Comparison of ENCODE assay signal across 1 cellular context in the genomic region with DNA sequence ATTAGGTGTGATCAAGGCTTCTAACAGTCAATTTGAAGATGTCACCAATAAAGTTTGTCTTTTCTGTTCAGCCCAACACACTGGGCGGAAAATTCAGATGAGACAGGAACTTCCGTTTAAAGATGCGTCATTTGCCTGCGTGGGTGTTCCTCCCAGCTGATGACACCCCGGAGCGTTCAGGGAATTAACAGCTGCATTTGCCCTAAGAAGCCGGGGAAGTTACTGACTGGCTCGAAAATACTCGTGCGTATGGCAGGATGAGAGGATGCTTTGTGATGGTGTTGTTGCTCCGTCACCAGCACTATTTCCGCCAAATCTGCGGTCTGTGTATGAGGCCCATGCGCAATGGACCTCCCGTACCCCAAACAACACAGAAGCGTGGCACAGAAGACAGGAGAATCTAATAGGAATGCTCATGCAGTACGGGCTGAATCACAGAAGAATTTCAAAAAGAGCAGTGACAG.
TF ChIP-seq lines count a peak whose summit lies in the region.

No MANE protein-coding gene starts in this region.

TF ChIP-seq in K562, 482 proteins besides CTCF, POLR2A, EP300 and RAD21 (continued from another document and continues in another):
- TF ChIP-seq, protein P1, sequence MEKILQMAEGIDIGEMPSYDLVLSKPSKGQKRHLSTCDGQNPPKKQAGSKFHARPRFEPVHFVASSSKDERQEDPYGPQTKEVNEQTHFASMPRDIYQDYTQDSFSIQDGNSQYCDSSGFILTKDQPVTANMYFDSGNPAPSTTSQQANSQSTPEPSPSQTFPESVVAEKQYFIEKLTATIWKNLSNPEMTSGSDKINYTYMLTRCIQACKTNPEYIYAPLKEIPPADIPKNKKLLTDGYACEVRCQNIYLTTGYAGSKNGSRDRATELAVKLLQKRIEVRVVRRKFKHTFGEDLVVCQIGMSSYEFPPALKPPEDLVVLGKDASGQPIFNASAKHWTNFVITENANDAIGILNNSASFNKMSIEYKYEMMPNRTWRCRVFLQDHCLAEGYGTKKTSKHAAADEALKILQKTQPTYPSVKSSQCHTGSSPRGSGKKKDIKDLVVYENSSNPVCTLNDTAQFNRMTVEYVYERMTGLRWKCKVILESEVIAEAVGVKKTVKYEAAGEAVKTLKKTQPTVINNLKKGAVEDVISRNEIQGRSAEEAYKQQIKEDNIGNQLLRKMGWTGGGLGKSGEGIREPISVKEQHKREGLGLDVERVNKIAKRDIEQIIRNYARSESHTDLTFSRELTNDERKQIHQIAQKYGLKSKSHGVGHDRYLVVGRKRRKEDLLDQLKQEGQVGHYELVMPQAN (IDR thresholded peaks at IDR 0.05; ENCODE audit: borderline replicate concordance) = peak; percentile 27; the same call in 1 of the 2 replicates
- TF ChIP-seq, protein P2, sequence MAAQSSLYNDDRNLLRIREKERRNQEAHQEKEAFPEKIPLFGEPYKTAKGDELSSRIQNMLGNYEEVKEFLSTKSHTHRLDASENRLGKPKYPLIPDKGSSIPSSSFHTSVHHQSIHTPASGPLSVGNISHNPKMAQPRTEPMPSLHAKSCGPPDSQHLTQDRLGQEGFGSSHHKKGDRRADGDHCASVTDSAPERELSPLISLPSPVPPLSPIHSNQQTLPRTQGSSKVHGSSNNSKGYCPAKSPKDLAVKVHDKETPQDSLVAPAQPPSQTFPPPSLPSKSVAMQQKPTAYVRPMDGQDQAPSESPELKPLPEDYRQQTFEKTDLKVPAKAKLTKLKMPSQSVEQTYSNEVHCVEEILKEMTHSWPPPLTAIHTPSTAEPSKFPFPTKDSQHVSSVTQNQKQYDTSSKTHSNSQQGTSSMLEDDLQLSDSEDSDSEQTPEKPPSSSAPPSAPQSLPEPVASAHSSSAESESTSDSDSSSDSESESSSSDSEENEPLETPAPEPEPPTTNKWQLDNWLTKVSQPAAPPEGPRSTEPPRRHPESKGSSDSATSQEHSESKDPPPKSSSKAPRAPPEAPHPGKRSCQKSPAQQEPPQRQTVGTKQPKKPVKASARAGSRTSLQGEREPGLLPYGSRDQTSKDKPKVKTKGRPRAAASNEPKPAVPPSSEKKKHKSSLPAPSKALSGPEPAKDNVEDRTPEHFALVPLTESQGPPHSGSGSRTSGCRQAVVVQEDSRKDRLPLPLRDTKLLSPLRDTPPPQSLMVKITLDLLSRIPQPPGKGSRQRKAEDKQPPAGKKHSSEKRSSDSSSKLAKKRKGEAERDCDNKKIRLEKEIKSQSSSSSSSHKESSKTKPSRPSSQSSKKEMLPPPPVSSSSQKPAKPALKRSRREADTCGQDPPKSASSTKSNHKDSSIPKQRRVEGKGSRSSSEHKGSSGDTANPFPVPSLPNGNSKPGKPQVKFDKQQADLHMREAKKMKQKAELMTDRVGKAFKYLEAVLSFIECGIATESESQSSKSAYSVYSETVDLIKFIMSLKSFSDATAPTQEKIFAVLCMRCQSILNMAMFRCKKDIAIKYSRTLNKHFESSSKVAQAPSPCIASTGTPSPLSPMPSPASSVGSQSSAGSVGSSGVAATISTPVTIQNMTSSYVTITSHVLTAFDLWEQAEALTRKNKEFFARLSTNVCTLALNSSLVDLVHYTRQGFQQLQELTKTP (IDR thresholded peaks at IDR 0.05; ENCODE audit: low read depth in 1 of 2, partially characterized antibody in 2 of 2) = peak in 1 of 2 experiments; percentile 24
- TF ChIP-seq RBM14 (IDR thresholded peaks at IDR 0.05; ENCODE audit: borderline replicate concordance, insufficient read depth, low read depth, low read length) (no peak), POU5F1 (IDR thresholded peaks at IDR 0.05; ENCODE audit: borderline replicate concordance, low read depth, low read length, partially characterized antibody) (no peak), RCOR1 (IDR thresholded peaks at IDR 0.05; ENCODE audit: borderline replicate concordance in 1 of 2, low read depth in 2 of 2, low read length in 2 of 2) (0 out of 4 replicates have a peak, but pooled peaks of 1 of the 2 experiments have one; percentile 26), HDAC1 (IDR thresholded peaks at IDR 0.05) (peak in 1 of 2 experiments; percentile 42; a peak in 1 of 4 replicates), EZH2 (IDR thresholded peaks at IDR 0.05; ENCODE audit: borderline replicate concordance, low read depth, low read length) (no peak), DPF2 (IDR thresholded peaks at IDR 0.05) (peak; percentile 71), ETV5 (CRISPR knock-in tag; IDR thresholded peaks at IDR 0.05; ENCODE audit: low read depth) (no peak), FOXA3 (CRISPR knock-in tag; conservative IDR thresholded peaks at IDR 0.05 in 1 of 2, IDR thresholded peaks at IDR 0.05 in 1 of 2) (no peak), NFE2 (IDR thresholded peaks at IDR 0.05; ENCODE audit: low read depth) (peak; percentile 54; the same call in 1 of the 2 replicates), STAG1 (CRISPR knock-in tag; IDR thresholded peaks at IDR 0.05; ENCODE audit: borderline replicate concordance) (no peak), CEBPB (tag; IDR thresholded peaks at IDR 0.05) (no peak), SRF (CRISPR knock-in tag; IDR thresholded peaks at IDR 0.05) (0 out of 4 replicates have a peak, but pooled peaks of 1 of the 2 experiments have one; percentile 1), EHMT2 (IDR thresholded peaks at IDR 0.05) (peak; percentile 35; the same call in 1 of the 2 replicates), CREM (IDR thresholded peaks at IDR 0.05; ENCODE audit: low read depth) (peak; percentile 84), ETV1 (tag; conservative IDR thresholded peaks at IDR 0.05; ENCODE audit: low read depth) (peak; percentile 80), ZNF224 (CRISPR knock-in tag; IDR thresholded peaks at IDR 0.05) (no peak), ARID1B (IDR thresholded peaks at IDR 0.05) (peak; percentile 61), RBFOX2 (IDR thresholded peaks at IDR 0.05; ENCODE audit: low read depth, low read length) (peak; percentile 34; the same call in 1 of the 2 replicates), ZNF175 (CRISPR knock-in tag; IDR thresholded peaks at IDR 0.05; ENCODE audit: low read depth) (peak; percentile 45; the same call in 1 of the 2 replicates), FOXK2 (conservative IDR thresholded peaks at IDR 0.05 in 1 of 2, IDR thresholded peaks at IDR 0.05 in 1 of 2; ENCODE audit: low read depth in 2 of 2) (peak in 1 of 2 experiments; percentile 24; a peak in 1 of 4 replicates), TAF9B (IDR thresholded peaks at IDR 0.05; ENCODE audit: partially characterized antibody) (peak; percentile 92), SMARCC2 (IDR thresholded peaks at IDR 0.05; ENCODE audit: low read depth) (0 out of 2 replicates have a peak, but pooled peaks have one; percentile 34), CXXC5 (CRISPR knock-in tag; IDR thresholded peaks at IDR 0.05) (peak; percentile 67), GTF2E2 (tag; IDR thresholded peaks at IDR 0.05) (peak; percentile 35; the same call in 1 of the 2 replicates), GABPA (tag; conservative IDR thresholded peaks at IDR 0.05; ENCODE audit: low read depth) (peak; percentile 82), ZNF217 (CRISPR knock-in tag; IDR thresholded peaks at IDR 0.05) (no peak), JUN (IDR thresholded peaks at IDR 0.05; ENCODE audit: borderline replicate concordance, low read depth, low read length) (peak; percentile 82), JUN (CRISPR knock-in tag; IDR thresholded peaks at IDR 0.05; ENCODE audit: borderline replicate concordance) (no peak)
- TF ChIP-seq, protein P3, sequence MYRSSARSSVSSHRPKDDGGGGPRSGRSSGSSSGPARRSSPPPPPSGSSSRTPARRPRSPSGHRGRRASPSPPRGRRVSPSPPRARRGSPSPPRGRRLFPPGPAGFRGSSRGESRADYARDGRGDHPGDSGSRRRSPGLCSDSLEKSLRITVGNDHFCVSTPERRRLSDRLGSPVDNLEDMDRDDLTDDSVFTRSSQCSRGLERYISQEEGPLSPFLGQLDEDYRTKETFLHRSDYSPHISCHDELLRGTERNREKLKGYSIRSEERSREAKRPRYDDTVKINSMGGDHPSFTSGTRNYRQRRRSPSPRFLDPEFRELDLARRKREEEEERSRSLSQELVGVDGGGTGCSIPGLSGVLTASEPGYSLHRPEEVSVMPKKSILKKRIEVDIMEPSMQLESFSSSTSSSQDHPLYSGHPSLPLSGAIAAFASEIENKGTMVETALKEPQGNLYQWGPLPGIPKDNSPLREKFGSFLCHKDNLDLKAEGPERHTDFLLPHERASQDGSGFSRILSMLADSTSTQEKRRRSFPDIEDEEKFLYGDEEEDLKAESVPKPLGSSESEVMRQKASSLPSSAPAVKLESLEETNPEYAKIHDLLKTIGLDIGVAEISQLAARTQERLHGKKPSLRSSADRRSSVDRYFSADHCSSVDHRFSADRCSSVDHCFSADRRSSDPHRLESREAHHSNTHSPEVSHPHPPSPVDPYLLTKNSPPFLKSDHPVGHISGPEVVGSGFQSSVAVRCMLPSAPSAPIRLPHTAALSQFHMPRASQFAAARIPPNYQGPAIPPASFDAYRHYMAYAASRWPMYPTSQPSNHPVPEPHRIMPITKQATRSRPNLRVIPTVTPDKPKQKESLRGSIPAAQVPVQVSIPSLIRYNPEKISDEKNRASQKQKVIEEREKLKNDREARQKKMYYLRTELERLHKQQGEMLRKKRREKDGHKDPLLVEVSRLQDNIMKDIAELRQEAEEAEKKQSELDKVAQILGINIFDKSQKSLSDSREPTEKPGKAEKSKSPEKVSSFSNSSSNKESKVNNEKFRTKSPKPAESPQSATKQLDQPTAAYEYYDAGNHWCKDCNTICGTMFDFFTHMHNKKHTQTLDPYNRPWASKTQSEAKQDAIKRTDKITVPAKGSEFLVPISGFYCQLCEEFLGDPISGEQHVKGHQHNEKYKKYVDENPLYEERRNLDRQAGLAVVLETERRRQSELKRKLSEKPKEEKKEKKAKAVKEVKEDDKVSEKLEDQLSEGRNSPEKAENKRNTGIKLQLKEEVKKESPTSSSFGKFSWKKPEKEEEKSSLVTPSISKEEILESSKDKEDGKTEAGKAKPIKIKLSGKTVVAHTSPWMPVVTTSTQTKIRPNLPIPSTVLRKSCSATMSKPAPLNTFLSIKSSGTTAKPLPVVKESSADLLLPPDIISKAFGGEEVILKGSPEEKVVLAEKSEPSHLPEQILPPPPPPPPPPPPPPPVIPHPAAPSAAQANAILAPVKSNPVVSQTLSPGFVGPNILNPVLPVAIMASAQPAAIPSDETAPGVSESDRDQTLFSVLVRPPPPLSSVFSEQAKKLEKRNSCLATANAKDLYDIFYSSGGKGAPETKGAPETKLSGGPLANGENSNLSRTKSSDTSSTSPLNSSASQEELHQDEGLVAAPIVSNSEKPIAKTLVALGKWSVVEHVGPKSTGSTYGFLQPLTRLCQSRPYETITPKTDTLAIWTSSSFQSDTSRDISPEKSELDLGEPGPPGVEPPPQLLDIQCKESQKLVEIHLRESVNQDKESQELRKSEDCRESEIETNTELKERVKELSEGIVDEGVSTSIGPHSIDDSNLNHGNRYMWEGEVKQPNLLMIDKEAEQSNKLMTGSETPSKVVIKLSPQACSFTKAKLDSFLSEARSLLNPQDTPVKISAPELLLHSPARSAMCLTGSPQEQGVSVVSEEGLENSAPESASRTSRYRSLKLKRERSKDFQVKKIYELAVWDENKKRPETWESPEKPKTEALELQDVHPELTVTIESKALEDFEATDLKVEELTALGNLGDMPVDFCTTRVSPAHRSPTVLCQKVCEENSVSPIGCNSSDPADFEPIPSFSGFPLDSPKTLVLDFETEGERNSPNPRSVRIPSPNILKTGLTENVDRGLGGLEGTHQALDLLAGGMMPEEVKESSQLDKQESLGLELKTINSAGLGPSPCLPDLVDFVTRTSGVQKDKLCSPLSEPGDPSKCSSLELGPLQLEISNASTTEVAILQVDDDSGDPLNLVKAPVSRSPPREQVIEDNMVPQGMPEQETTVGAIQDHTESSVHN (IDR thresholded peaks at IDR 0.05; ENCODE audit: borderline replicate concordance in 1 of 2, low read depth in 1 of 2) = peak in 1 of 2 experiments; percentile 92; a peak in 2 of 4 replicates
- TF ChIP-seq, protein P4, sequence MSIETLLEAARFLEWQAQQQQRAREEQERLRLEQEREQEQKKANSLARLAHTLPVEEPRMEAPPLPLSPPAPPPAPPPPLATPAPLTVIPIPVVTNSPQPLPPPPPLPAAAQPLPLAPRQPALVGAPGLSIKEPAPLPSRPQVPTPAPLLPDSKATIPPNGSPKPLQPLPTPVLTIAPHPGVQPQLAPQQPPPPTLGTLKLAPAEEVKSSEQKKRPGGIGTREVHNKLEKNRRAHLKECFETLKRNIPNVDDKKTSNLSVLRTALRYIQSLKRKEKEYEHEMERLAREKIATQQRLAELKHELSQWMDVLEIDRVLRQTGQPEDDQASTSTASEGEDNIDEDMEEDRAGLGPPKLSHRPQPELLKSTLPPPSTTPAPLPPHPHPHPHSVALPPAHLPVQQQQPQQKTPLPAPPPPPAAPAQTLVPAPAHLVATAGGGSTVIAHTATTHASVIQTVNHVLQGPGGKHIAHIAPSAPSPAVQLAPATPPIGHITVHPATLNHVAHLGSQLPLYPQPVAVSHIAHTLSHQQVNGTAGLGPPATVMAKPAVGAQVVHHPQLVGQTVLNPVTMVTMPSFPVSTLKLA (conservative IDR thresholded peaks at IDR 0.05) = peak in 1 of 2 experiments; percentile 60; a peak in 1 of 4 replicates
- TF ChIP-seq, protein P5, sequence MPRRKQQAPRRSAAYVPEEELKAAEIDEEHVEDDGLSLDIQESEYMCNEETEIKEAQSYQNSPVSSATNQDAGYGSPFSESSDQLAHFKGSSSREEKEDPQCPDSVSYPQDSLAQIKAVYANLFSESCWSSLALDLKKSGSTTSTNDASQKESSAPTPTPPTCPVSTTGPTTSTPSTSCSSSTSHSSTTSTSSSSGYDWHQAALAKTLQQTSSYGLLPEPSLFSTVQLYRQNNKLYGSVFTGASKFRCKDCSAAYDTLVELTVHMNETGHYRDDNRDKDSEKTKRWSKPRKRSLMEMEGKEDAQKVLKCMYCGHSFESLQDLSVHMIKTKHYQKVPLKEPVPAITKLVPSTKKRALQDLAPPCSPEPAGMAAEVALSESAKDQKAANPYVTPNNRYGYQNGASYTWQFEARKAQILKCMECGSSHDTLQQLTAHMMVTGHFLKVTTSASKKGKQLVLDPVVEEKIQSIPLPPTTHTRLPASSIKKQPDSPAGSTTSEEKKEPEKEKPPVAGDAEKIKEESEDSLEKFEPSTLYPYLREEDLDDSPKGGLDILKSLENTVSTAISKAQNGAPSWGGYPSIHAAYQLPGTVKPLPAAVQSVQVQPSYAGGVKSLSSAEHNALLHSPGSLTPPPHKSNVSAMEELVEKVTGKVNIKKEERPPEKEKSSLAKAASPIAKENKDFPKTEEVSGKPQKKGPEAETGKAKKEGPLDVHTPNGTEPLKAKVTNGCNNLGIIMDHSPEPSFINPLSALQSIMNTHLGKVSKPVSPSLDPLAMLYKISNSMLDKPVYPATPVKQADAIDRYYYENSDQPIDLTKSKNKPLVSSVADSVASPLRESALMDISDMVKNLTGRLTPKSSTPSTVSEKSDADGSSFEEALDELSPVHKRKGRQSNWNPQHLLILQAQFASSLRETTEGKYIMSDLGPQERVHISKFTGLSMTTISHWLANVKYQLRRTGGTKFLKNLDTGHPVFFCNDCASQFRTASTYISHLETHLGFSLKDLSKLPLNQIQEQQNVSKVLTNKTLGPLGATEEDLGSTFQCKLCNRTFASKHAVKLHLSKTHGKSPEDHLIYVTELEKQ (CRISPR knock-in tag; IDR thresholded peaks at IDR 0.05) = no peak
